ENCODE assay signal across 19 cellular contexts in the genomic region with DNA sequence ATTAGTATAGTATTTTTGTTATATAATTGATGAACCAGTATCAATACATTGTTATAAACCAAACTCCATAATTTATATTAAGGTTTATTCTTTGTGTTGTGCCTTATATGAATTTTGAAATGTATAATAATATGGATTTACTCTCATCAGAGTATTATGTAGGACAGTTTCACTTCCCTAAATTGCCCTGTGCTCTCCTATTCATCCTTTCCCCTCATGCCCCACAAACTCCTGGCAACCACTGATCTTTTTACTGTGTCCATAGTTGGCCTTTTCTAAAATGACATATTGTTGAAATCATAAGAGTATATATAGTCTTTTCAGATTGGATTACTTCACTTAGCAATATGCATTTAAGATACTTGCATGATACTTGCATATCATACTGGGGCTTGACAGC.
"Had no signal": no experiment of that assay in that cellular context is flagged by ENCODE, and none has a peak within 500 bp of the region (broad histone marks: within the 10 kb centered on the region; RNA-seq: fewer than 3 reads in every experiment).

No MANE protein-coding gene starts in this region.

- DNase-seq: activated CD4-positive, alpha-beta memory T cell treated with anti-CD3 and anti-CD28 coated beads for 36 hours; activated CD4-positive, CD25-positive, alpha-beta regulatory T cell treated with anti-CD3 and anti-CD28 coated beads, Interleukin-2, amount 50 U/mL, for 72 hours; activated gamma-delta T cell; activated T-cell treated with anti-CD3 and anti-CD28 coated beads, Interleukin-2, amount 50 U/mL, for 4 hours; amygdala; cortex of kidney; effector CD8-positive, alpha-beta T cell; foreskin melanocyte; heart right ventricle; left ventricle myocardium inferior; mesenchymal stem cell; nucleus accumbens; right cardiac atrium; small intestine had no signal

- H3K27me3 Mint-ChIP-seq: activated CD4-positive, alpha-beta memory T cell treated with anti-CD3 and anti-CD28 coated beads for 36 hours; activated naive CD8-positive, alpha-beta T cell; brain; central memory CD8-positive, alpha-beta T cell; natural killer cell treated with Interleukin-12 subunit alpha and Interleukin-12 subunit beta and Interleukin-15 and Interleukin-18, amount 100 ng/mL, for 72 hours; type B pancreatic cell had no signal

- H3K4me1 ChIP-seq: heart right ventricle, left ventricle myocardium inferior had no signal

- H3K27ac Mint-ChIP-seq: activated CD4-positive, alpha-beta memory T cell treated with anti-CD3 and anti-CD28 coated beads for 36 hours; activated naive CD8-positive, alpha-beta T cell; brain; natural killer cell treated with Interleukin-12 subunit alpha and Interleukin-12 subunit beta and Interleukin-15 and Interleukin-18, amount 100 ng/mL, for 72 hours; type B pancreatic cell had no signal

- H3K36me3 ChIP-seq: heart right ventricle, left ventricle myocardium inferior had no signal

- H3K4me1 Mint-ChIP-seq: brain; central memory CD8-positive, alpha-beta T cell had no signal

- H3K4me3 ChIP-seq: heart right ventricle, left ventricle myocardium inferior had no signal

- H3K9me3 ChIP-seq: left ventricle myocardium inferior had no signal

- H3K4me3 Mint-ChIP-seq: activated CD4-positive, alpha-beta memory T cell treated with anti-CD3 and anti-CD28 coated beads for 36 hours; activated naive CD8-positive, alpha-beta T cell; activated T-cell treated with anti-CD3 and anti-CD28 coated beads, Interleukin-2, amount 50 U/mL, for 4 hours; brain; central memory CD8-positive, alpha-beta T cell; natural killer cell treated with Interleukin-12 subunit alpha and Interleukin-12 subunit beta and Interleukin-15 and Interleukin-18, amount 100 ng/mL, for 72 hours; type B pancreatic cell had no signal

- H3K36me3 Mint-ChIP-seq: activated CD4-positive, alpha-beta memory T cell treated with anti-CD3 and anti-CD28 coated beads for 36 hours; activated naive CD8-positive, alpha-beta T cell; brain; natural killer cell treated with Interleukin-12 subunit alpha and Interleukin-12 subunit beta and Interleukin-15 and Interleukin-18, amount 100 ng/mL, for 72 hours; type B pancreatic cell had no signal

- H3K27ac ChIP-seq: heart right ventricle, left ventricle myocardium inferior had no signal

- H3K9me3 Mint-ChIP-seq: central memory CD8-positive, alpha-beta T cell had no signal

- ATAC-seq: activated T-cell treated with anti-CD3 and anti-CD28 coated beads, Interleukin-2, amount 50 U/mL, for 4 hours; heart right ventricle; natural killer cell treated with Interleukin-12 subunit alpha and Interleukin-12 subunit beta and Interleukin-15 and Interleukin-18, amount 100 ng/mL, for 72 hours; right cardiac atrium had no signal

- H3K27me3 ChIP-seq: heart right ventricle had no signal
